ENCODE assay signal across 20 cellular contexts in genomic region chr2:9715238-9715637, GRCh38.
"Had no signal": no experiment of that assay in that cellular context is flagged by ENCODE, and none has a peak within 500 bp of the region (broad histone marks: within the 10 kb centered on the region; RNA-seq: fewer than 3 reads in every experiment).

No MANE protein-coding gene starts in this region.

- H3K4me3 Mint-ChIP-seq: activated CD4-positive, alpha-beta T cell treated with anti-CD3 and anti-CD28 coated beads for 36 hours; activated T-helper 1 cell treated with anti-CD3 and anti-CD28 coated beads, Interleukin-12 subunit alpha, Interleukin-12 subunit beta, Interleukin-2, Interleukin-4 antibody, amounts not matched to agents 30 ng/mL and 10 ng/mL and 1 ng/mL, durations not matched to agents 14 hours and 24 hours and 36 hours; dendritic cell treated with granulocyte-macrophage colony-stimulating factor and Interleukin-4, amounts not matched to agents 40 ng/mL and 50 ng/mL, for 4 days; memory B cell; naive thymus-derived CD4-positive, alpha-beta T cell had no signal

- H3K27ac Mint-ChIP-seq: activated CD4-positive, alpha-beta T cell treated with anti-CD3 and anti-CD28 coated beads for 36 hours; activated naive CD4-positive, alpha-beta T cell treated with anti-CD3 and anti-CD28 coated beads, Interleukin-2, amount 50 U/mL, for 72 hours; activated T-helper 1 cell treated with anti-CD3 and anti-CD28 coated beads, Interleukin-12 subunit alpha, Interleukin-12 subunit beta, Interleukin-2, Interleukin-4 antibody, amounts not matched to agents 30 ng/mL and 10 ng/mL and 1 ng/mL, durations not matched to agents 14 hours and 24 hours and 36 hours; dendritic cell treated with granulocyte-macrophage colony-stimulating factor and Interleukin-4, amounts not matched to agents 40 ng/mL and 50 ng/mL, for 4 days; memory B cell; naive thymus-derived CD4-positive, alpha-beta T cell had no signal

- H3K27ac ChIP-seq: cardiac muscle cell, foreskin keratinocyte, tibial artery, vagina, WERI-Rb-1 had no signal

- H3K27me3 ChIP-seq: cardiac muscle cell, foreskin keratinocyte, tibial artery, vagina had no signal

- H3K36me3 ChIP-seq: cardiac muscle cell, tibial artery, vagina, WERI-Rb-1 had no signal

- H3K36me3 Mint-ChIP-seq: activated naive CD4-positive, alpha-beta T cell treated with anti-CD3 and anti-CD28 coated beads, Interleukin-2, amount 50 U/mL, for 72 hours; memory B cell; naive thymus-derived CD4-positive, alpha-beta T cell had no signal

- H3K9me3 Mint-ChIP-seq: activated naive CD4-positive, alpha-beta T cell treated with anti-CD3 and anti-CD28 coated beads, Interleukin-2, amount 50 U/mL, for 72 hours; activated T-helper 1 cell treated with anti-CD3 and anti-CD28 coated beads, Interleukin-12 subunit alpha, Interleukin-12 subunit beta, Interleukin-2, Interleukin-4 antibody, amounts not matched to agents 30 ng/mL and 10 ng/mL and 1 ng/mL, durations not matched to agents 14 hours and 24 hours and 36 hours; dendritic cell treated with granulocyte-macrophage colony-stimulating factor and Interleukin-4, amounts not matched to agents 40 ng/mL and 50 ng/mL, for 4 days; memory B cell had no signal

- DNase-seq: activated CD4-positive, alpha-beta T cell treated with anti-CD3 and anti-CD28 coated beads for 36 hours; activated CD4-positive, alpha-beta T cell treated with anti-CD3 and anti-CD28 coated beads, Interleukin-2, amount 50 U/mL, for 48 hours; activated gamma-delta T cell treated with Interleukin-2 at 50 U/mL for 16 hours; amniotic stem cell; effector memory CD4-positive, alpha-beta T cell; foreskin keratinocyte; hippocampal formation; naive thymus-derived CD4-positive, alpha-beta T cell; stimulated activated CD4-positive, alpha-beta T cell treated with anti-CD3 and anti-CD28 coated beads, Interleukin-12 subunit alpha, Interleukin-12 subunit beta, amount 100 ng/mL, for 4 hours; stimulated activated CD4-positive, alpha-beta T cell treated with anti-CD3 and anti-CD28 coated beads, Interleukin-1b, Interleukin-23, amount 100 ng/mL, for 48 hours; stimulated activated CD8-positive, alpha-beta memory T cell treated with anti-CD3 and anti-CD28 coated beads, Interleukin-4, amount 100 ng/mL, for 48 hours; stimulated activated naive CD4-positive, alpha-beta T cell; tibial artery; WERI-Rb-1 had no signal

- H3K4me3 ChIP-seq: cardiac muscle cell, tibial artery, vagina had no signal

- ATAC-seq: activated CD4-positive, alpha-beta T cell treated with anti-CD3 and anti-CD28 coated beads for 36 hours; activated naive CD4-positive, alpha-beta T cell treated with anti-CD3 and anti-CD28 coated beads, Interleukin-2, amount 50 U/mL, for 72 hours; foreskin keratinocyte; naive thymus-derived CD4-positive, alpha-beta T cell had no signal

- H3K4me1 ChIP-seq: foreskin keratinocyte, tibial artery, vagina had no signal

- H3K9me3 ChIP-seq: tibial artery, vagina had no signal

- H3K4me1 Mint-ChIP-seq: memory B cell had no signal

- H3K27me3 Mint-ChIP-seq: activated CD4-positive, alpha-beta T cell treated with anti-CD3 and anti-CD28 coated beads for 36 hours; naive thymus-derived CD4-positive, alpha-beta T cell had no signal
